In the genomic region with DNA sequence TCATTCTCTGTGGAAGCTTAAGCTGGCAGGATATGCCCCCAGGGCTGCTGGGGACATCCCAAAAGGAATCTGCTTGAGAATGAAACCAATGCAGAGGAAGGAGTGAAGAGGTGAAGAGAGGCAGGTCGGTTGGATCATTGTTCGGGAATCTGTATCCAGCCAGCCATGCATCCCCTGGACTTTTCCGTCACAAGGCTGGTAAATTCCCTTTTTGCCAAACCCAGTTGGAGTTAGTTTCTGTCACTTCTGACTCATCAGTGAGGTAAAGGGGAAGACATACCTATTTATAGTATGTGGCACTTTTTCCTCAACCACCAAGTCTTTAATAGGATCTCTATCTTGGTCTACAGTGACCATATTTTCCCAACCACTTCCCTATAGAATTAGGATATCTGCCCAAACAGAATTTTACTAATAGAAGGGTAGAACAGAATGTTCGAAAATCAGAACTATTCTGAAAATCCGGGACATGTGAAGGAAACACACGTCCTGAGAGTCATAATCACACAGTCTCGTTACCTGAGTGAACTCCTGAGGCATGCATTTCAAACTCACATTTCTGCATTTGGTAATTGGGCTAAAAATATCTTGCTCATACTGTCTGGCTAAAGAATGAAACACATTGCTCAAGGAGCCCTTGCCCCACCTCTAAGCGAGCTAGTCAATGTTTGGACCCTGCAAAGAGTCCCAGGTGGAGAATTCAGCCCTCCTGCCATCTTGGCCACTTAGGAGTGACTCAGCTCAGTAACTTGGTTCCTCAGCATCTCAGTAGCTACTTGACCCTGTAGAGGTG, we compare ENCODE assay signal across 1 cellular context.
TF ChIP-seq lines count a peak whose summit lies in the region.

No MANE protein-coding gene starts in this region.

TF ChIP-seq in HepG2, 621 proteins besides CTCF, POLR2A, EP300 and RAD21 (continued from another document):
- TF ChIP-seq, protein P1, sequence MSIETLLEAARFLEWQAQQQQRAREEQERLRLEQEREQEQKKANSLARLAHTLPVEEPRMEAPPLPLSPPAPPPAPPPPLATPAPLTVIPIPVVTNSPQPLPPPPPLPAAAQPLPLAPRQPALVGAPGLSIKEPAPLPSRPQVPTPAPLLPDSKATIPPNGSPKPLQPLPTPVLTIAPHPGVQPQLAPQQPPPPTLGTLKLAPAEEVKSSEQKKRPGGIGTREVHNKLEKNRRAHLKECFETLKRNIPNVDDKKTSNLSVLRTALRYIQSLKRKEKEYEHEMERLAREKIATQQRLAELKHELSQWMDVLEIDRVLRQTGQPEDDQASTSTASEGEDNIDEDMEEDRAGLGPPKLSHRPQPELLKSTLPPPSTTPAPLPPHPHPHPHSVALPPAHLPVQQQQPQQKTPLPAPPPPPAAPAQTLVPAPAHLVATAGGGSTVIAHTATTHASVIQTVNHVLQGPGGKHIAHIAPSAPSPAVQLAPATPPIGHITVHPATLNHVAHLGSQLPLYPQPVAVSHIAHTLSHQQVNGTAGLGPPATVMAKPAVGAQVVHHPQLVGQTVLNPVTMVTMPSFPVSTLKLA (IDR thresholded peaks at IDR 0.05): no peak
- no peak for TF ChIP-seq KLF12 (CRISPR knock-in tag; IDR thresholded peaks at IDR 0.05; ENCODE audit: borderline replicate concordance)
- TF ChIP-seq KLF13 (CRISPR knock-in tag; IDR thresholded peaks at IDR 0.05): no peak
- no peak for TF ChIP-seq ATF1 (CRISPR knock-in tag; IDR thresholded peaks at IDR 0.05)
- TF ChIP-seq, protein P2, sequence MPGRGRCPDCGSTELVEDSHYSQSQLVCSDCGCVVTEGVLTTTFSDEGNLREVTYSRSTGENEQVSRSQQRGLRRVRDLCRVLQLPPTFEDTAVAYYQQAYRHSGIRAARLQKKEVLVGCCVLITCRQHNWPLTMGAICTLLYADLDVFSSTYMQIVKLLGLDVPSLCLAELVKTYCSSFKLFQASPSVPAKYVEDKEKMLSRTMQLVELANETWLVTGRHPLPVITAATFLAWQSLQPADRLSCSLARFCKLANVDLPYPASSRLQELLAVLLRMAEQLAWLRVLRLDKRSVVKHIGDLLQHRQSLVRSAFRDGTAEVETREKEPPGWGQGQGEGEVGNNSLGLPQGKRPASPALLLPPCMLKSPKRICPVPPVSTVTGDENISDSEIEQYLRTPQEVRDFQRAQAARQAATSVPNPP (CRISPR knock-in tag; IDR thresholded peaks at IDR 0.05): no peak
